Comparison of ENCODE assay signal across 18 cellular contexts in genomic region chr16:4677994-4678393, GRCh38. TPM values are rescaled to one million over a fixed set of nuclear protein-coding genes. Genes with fewer than 3 reads are reported as not detected.
DNase-seq lines count a peak whose midpoint lies in the region; ATAC-seq and TF ChIP-seq lines count a peak whose summit lies in the region.
"Had no signal": no experiment of that assay in that cellular context is flagged by ENCODE, and none has a peak within 500 bp of the region (broad histone marks: within the 10 kb centered on the region; RNA-seq: fewer than 3 reads in every experiment).

No MANE protein-coding gene starts in this region.

- peak overlapping the region; percentile 32 for H3K27ac Mint-ChIP-seq in activated naive CD4-positive, alpha-beta T cell treated with anti-CD3 and anti-CD28 coated beads for 36 hours
- peak overlapping the region; percentile 80 for H3K27ac Mint-ChIP-seq in activated naive CD8-positive, alpha-beta T cell treated with anti-CD3 and anti-CD28 coated beads, Interleukin-2, amount 10 ng/mL, durations not matched to agents 7 days and 5 days
- H3K27ac Mint-ChIP-seq in naive thymus-derived CD8-positive, alpha-beta T cell: peak overlapping the region; percentile 71 to 99 (median 88)
- H3K27ac Mint-ChIP-seq in stimulated activated naive B cell treated with anti-CD40 and anti-IgM and Interleukin-4, amounts not matched to agents 10 μg/mL and 1 μg/mL and 100 μg/mL, for 72 hours: no peak overlapping the region
- H3K27ac Mint-ChIP-seq: GM23338 had no signal

- ATAC-seq in activated naive CD8-positive, alpha-beta T cell treated with anti-CD3 and anti-CD28 coated beads, Interleukin-2, amount 10 ng/mL, durations not matched to agents 7 days and 5 days (ENCODE audit: low read depth): no peak
- no peak for ATAC-seq in naive thymus-derived CD8-positive, alpha-beta T cell
- no peak for ATAC-seq in stimulated activated naive B cell treated with anti-CD40 and anti-IgM and Interleukin-4, amounts not matched to agents 10 μg/mL and 1 μg/mL and 100 μg/mL, for 72 hours (replicated peaks)
- ATAC-seq in GM21717 (IDR thresholded peaks at IDR 0.05; ENCODE audit: unreplicated experiment): no peak
- ATAC-seq: GM23338, SK-N-SH treated with all-trans-retinoic acid at 6 μM for 48 hours had no signal

- POLR2A ChIA-PET in HEK293 (lab: Yijun Ruan, JAX): no interaction called here
- POLR2A ChIA-PET in activated naive CD8-positive, alpha-beta T cell treated with anti-CD3 and anti-CD28 coated beads, Interleukin-2, amount 10 ng/mL, durations not matched to agents 7 days and 5 days (lab: Charles Lee): interaction anchor here (1.0 kb wide), 1 partner anchor 53 kb away, joined by 4 read pairs; no protein-coding TSS in a partner anchor
- POLR2A ChIA-PET in naive thymus-derived CD8-positive, alpha-beta T cell (lab: Charles Lee): interaction anchor here (1.8 to 3.1 kb wide), 3 partner anchors 12 to 17 kb away, joined by 9 to 27 read pairs (median 11); partner anchors contain the start of gene NUDT16L1

- intact Hi-C loops in activated naive CD4-positive, alpha-beta T cell treated with anti-CD3 and anti-CD28 coated beads for 36 hours (cut with micrococcal nuclease): loop anchor here (2.0 to 5.0 kb wide), 2 partner anchors 17 to 171 kb away; no protein-coding TSS in a partner anchor

- DNase-seq in activated naive CD4-positive, alpha-beta T cell treated with anti-CD3 and anti-CD28 coated beads for 36 hours: no peak
- DNase-seq in activated naive CD4-positive, alpha-beta T cell (lab: John Stamatoyannopoulos, UW): no peak
- DNase-seq in activated naive CD8-positive, alpha-beta T cell treated with anti-CD3 and anti-CD28 coated beads, Interleukin-2, amount 10 ng/mL, durations not matched to agents 7 days and 5 days: no peak
- DNase-seq in naive thymus-derived CD8-positive, alpha-beta T cell: no peak
- DNase-seq in stimulated activated naive B cell treated with anti-CD40 and anti-IgM and Interleukin-4, amounts not matched to agents 10 μg/mL and 1 μg/mL and 100 μg/mL, for 72 hours: no peak
- no peak for DNase-seq in NCI-H2227 (lab: John Stamatoyannopoulos, UW; ENCODE audit: unreplicated experiment)
- DNase-seq: activated effector memory CD4-positive, alpha-beta T cell treated with anti-CD3 and anti-CD28 coated beads, Interleukin-2, amount 50 U/mL, for 16 hours; colonic mucosa; foreskin fibroblast; IMR-90; MM.1S; NCI-H1694; NCI-H2227 treated with DMSO at 0.1 percent for 48 hours; sigmoid colon had no signal

- H3K36me3 ChIP-seq in HEK293 (ENCODE audit: control insufficient read depth in 2 of 2, insufficient read depth in 1 of 2, low read length in 2 of 2): peaks cover 5 to 70% of the 10 kb centered on the region in 2 experiments; a peak in 2 of 3 replicates
- H3K36me3 ChIP-seq: colonic mucosa had no signal

- no peak for TF ChIP-seq CTCF in HEK293 (tag by site-specific recombination; IDR thresholded peaks at IDR 0.05)

- peaks cover 9% of the 10 kb centered on the region for H3K36me3 Mint-ChIP-seq in activated naive CD4-positive, alpha-beta T cell treated with anti-CD3 and anti-CD28 coated beads for 36 hours (ENCODE audit: low read depth)
- peaks cover 10% of the 10 kb centered on the region for H3K36me3 Mint-ChIP-seq in activated naive CD8-positive, alpha-beta T cell treated with anti-CD3 and anti-CD28 coated beads, Interleukin-2, amount 10 ng/mL, durations not matched to agents 7 days and 5 days
- peaks cover 0 to 24% (median 0%) of the 10 kb centered on the region in 3 donors for H3K36me3 Mint-ChIP-seq in naive thymus-derived CD8-positive, alpha-beta T cell
- H3K36me3 Mint-ChIP-seq in stimulated activated naive B cell treated with anti-CD40 and anti-IgM and Interleukin-4, amounts not matched to agents 10 μg/mL and 1 μg/mL and 100 μg/mL, for 72 hours: peaks cover 31 to 49% of the 10 kb centered on the region in 2 donors

- no peaks in the 10 kb centered on the region for H3K4me1 ChIP-seq in HEK293 (ENCODE audit: control insufficient read depth, insufficient read depth, low read length)

- H3K4me3 ChIP-seq in HEK293 (ENCODE audit: low read depth, low read length): no peak overlapping the region
- H3K4me3 ChIP-seq: colonic mucosa, GM23338, sigmoid colon had no signal

- no peaks in the 10 kb centered on the region for H3K27me3 Mint-ChIP-seq in activated naive CD4-positive, alpha-beta T cell treated with anti-CD3 and anti-CD28 coated beads for 36 hours (ENCODE audit: low read depth)
- H3K27me3 Mint-ChIP-seq in activated naive CD8-positive, alpha-beta T cell treated with anti-CD3 and anti-CD28 coated beads, Interleukin-2, amount 10 ng/mL, durations not matched to agents 7 days and 5 days: no peaks in the 10 kb centered on the region
- H3K27me3 Mint-ChIP-seq in naive thymus-derived CD8-positive, alpha-beta T cell: no peaks in the 10 kb centered on the region
- H3K27me3 Mint-ChIP-seq in stimulated activated naive B cell treated with anti-CD40 and anti-IgM and Interleukin-4, amounts not matched to agents 10 μg/mL and 1 μg/mL and 100 μg/mL, for 72 hours: no peaks in the 10 kb centered on the region

- H3K27ac ChIP-seq in HEK293 (ENCODE audit: extremely low read depth, low read depth, low read length): no peak overlapping the region

- H3K4me1 Mint-ChIP-seq in activated naive CD4-positive, alpha-beta T cell treated with anti-CD3 and anti-CD28 coated beads for 36 hours (ENCODE audit: low read depth): peaks cover 26% of the 10 kb centered on the region
- H3K4me1 Mint-ChIP-seq in activated naive CD8-positive, alpha-beta T cell treated with anti-CD3 and anti-CD28 coated beads, Interleukin-2, amount 10 ng/mL, durations not matched to agents 7 days and 5 days: peaks cover 35% of the 10 kb centered on the region
- peaks cover 19 to 63% (median 48%) of the 10 kb centered on the region in 4 donors for H3K4me1 Mint-ChIP-seq in naive thymus-derived CD8-positive, alpha-beta T cell
- peaks cover 11 to 12% of the 10 kb centered on the region in 2 donors for H3K4me1 Mint-ChIP-seq in stimulated activated naive B cell treated with anti-CD40 and anti-IgM and Interleukin-4, amounts not matched to agents 10 μg/mL and 1 μg/mL and 100 μg/mL, for 72 hours

- CTCF ChIA-PET in activated naive CD4-positive, alpha-beta T cell treated with anti-CD3 and anti-CD28 coated beads for 36 hours (lab: Charles Lee): no interaction called here
- CTCF ChIA-PET in HEK293 (lab: Yijun Ruan, JAX): no interaction called here

- no peaks in the 10 kb centered on the region for H3K9me3 ChIP-seq in HEK293 (ENCODE audit: control insufficient read depth, insufficient read depth, low read depth, low read length)
- H3K9me3 ChIP-seq: colonic mucosa, sigmoid colon had no signal

- no peak overlapping the region for H3K4me3 Mint-ChIP-seq in activated naive CD4-positive, alpha-beta T cell treated with anti-CD3 and anti-CD28 coated beads for 36 hours
- no peak overlapping the region for H3K4me3 Mint-ChIP-seq in activated naive CD8-positive, alpha-beta T cell treated with anti-CD3 and anti-CD28 coated beads, Interleukin-2, amount 10 ng/mL, durations not matched to agents 7 days and 5 days
- H3K4me3 Mint-ChIP-seq in naive thymus-derived CD8-positive, alpha-beta T cell: peak overlapping the region in 2 of 10 donors; percentile 25 to 34
- no peak overlapping the region for H3K4me3 Mint-ChIP-seq in stimulated activated naive B cell treated with anti-CD40 and anti-IgM and Interleukin-4, amounts not matched to agents 10 μg/mL and 1 μg/mL and 100 μg/mL, for 72 hours
- H3K4me3 Mint-ChIP-seq: GM23338 had no signal

- no peaks in the 10 kb centered on the region for H3K9me3 Mint-ChIP-seq in activated naive CD4-positive, alpha-beta T cell treated with anti-CD3 and anti-CD28 coated beads for 36 hours
- H3K9me3 Mint-ChIP-seq in activated naive CD8-positive, alpha-beta T cell treated with anti-CD3 and anti-CD28 coated beads, Interleukin-2, amount 10 ng/mL, durations not matched to agents 7 days and 5 days: no peaks in the 10 kb centered on the region
- no peaks in the 10 kb centered on the region for H3K9me3 Mint-ChIP-seq in naive thymus-derived CD8-positive, alpha-beta T cell
- H3K9me3 Mint-ChIP-seq in stimulated activated naive B cell treated with anti-CD40 and anti-IgM and Interleukin-4, amounts not matched to agents 10 μg/mL and 1 μg/mL and 100 μg/mL, for 72 hours: no peaks in the 10 kb centered on the region
- H3K9me3 Mint-ChIP-seq: GM23338 had no signal

TF ChIP-seq in HEK293, 187 proteins besides CTCF, POLR2A, EP300 and RAD21:
- no peak for TF ChIP-seq OVOL3 (tag by site-specific recombination; IDR thresholded peaks at IDR 0.05)
- peak; percentile 40; the same call in 1 of the 2 replicates for TF ChIP-seq ZFHX2 (tag by site-specific recombination; conservative IDR thresholded peaks at IDR 0.05)
- peak; percentile 67 for TF ChIP-seq ZIC2 (tag by site-specific recombination; IDR thresholded peaks at IDR 0.05)
- peak; percentile 62 for TF ChIP-seq EGR2 (tag by site-specific recombination; IDR thresholded peaks at IDR 0.05; ENCODE audit: low read depth)

RNA-seq across cellular contexts. Expression of gene NUDT16L1, which starts 15.4 kb away (rescaled TPM):
- 10 to 100 TPM; 20.0 to 20.7 TPM for total RNA-seq in activated naive CD4-positive, alpha-beta T cell treated with anti-CD3 and anti-CD28 coated beads for 36 hours
- 10 to 100 TPM; 40.7 to 42.7 TPM for total RNA-seq in activated naive CD8-positive, alpha-beta T cell treated with anti-CD3 and anti-CD28 coated beads, Interleukin-2, amount 10 ng/mL, durations not matched to agents 7 days and 5 days
- 10 to 100 TPM; 56.7 to 59.3 TPM for total RNA-seq in naive thymus-derived CD8-positive, alpha-beta T cell
- 100 to 1,000 TPM in 2 of 3 donors, 10 to 100 TPM in 1; 90.0 to 131 (median 119) TPM for polyA plus RNA-seq in naive thymus-derived CD8-positive, alpha-beta T cell

RNA-seq across cellular contexts. Expression of gene MGRN1, which starts 53.4 kb away (rescaled TPM):
- total RNA-seq in activated naive CD4-positive, alpha-beta T cell treated with anti-CD3 and anti-CD28 coated beads for 36 hours: 10 to 100 TPM; 46.3 to 48.8 TPM
- 10 to 100 TPM; 84.4 to 91.7 TPM for total RNA-seq in activated naive CD8-positive, alpha-beta T cell treated with anti-CD3 and anti-CD28 coated beads, Interleukin-2, amount 10 ng/mL, durations not matched to agents 7 days and 5 days
- 10 to 100 TPM; 66.4 to 70.5 TPM for total RNA-seq in naive thymus-derived CD8-positive, alpha-beta T cell
- 1 to 10 TPM; 4.5 to 5.8 (median 5.6) TPM for polyA plus RNA-seq in naive thymus-derived CD8-positive, alpha-beta T cell

RNA-seq across cellular contexts. Expression of gene ANKS3, which starts 56.1 kb away (rescaled TPM):
- total RNA-seq in activated naive CD4-positive, alpha-beta T cell treated with anti-CD3 and anti-CD28 coated beads for 36 hours: 10 to 100 TPM in 1 of 2 experiments, 1 to 10 TPM in 1; 8.2 to 11.7 TPM
- 10 to 100 TPM; 20.4 to 20.5 TPM for total RNA-seq in activated naive CD8-positive, alpha-beta T cell treated with anti-CD3 and anti-CD28 coated beads, Interleukin-2, amount 10 ng/mL, durations not matched to agents 7 days and 5 days
- 10 to 100 TPM; 31.5 to 37.0 TPM for total RNA-seq in naive thymus-derived CD8-positive, alpha-beta T cell
- 1 to 10 TPM; 4.3 to 9.0 (median 4.5) TPM for polyA plus RNA-seq in naive thymus-derived CD8-positive, alpha-beta T cell

RNA-seq across cellular contexts. Expression of gene DNAAF8, which starts 56.3 kb away (rescaled TPM):
- total RNA-seq in activated naive CD4-positive, alpha-beta T cell treated with anti-CD3 and anti-CD28 coated beads for 36 hours: under 1 TPM in 1 of 2 experiments, not detected in 1; 0.07 TPM
- total RNA-seq in activated naive CD8-positive, alpha-beta T cell treated with anti-CD3 and anti-CD28 coated beads, Interleukin-2, amount 10 ng/mL, durations not matched to agents 7 days and 5 days: under 1 TPM in 1 of 2 experiments, not detected in 1; 0.23 TPM
- under 1 TPM; 0.26 to 0.30 TPM for total RNA-seq in naive thymus-derived CD8-positive, alpha-beta T cell
- under 1 TPM in 2 of 3 donors, not detected in 1; 0.34 to 0.48 TPM for polyA plus RNA-seq in naive thymus-derived CD8-positive, alpha-beta T cell
